In genomic region chr6:33694977-33695376, GRCh38 we compare ENCODE assay signal across 8 cellular contexts. TPM values are rescaled to one million over a fixed set of nuclear protein-coding genes. Genes with fewer than 3 reads are reported as not detected.
DNase-seq lines count a peak whose midpoint lies in the region; ATAC-seq and TF ChIP-seq lines count a peak whose summit lies in the region.
"Had no signal": no experiment of that assay in that cellular context is flagged by ENCODE, and none has a peak within 500 bp of the region (broad histone marks: within the 10 kb centered on the region; RNA-seq: fewer than 3 reads in every experiment).

No MANE protein-coding gene starts in this region.

- TF ChIP-seq POLR2A in gastrocnemius medialis (IDR thresholded peaks at IDR 0.05) = no peak

- H3K27me3 ChIP-seq in GM23248 (replicated peaks; ENCODE audit: insufficient read depth) = no peaks in the 10 kb centered on the region
- H3K27me3 ChIP-seq in SJCRH30 = no peaks in the 10 kb centered on the region
- no peaks in the 10 kb centered on the region for H3K27me3 ChIP-seq in gastrocnemius medialis

- H3K36me3 ChIP-seq in GM23248 (ENCODE audit: low read depth) (peaks cover 10% of the 10 kb centered on the region; the same call in 1 of the 2 replicates), SJCRH30 (peaks cover 5% of the 10 kb centered on the region; the same call in 1 of the 2 replicates), gastrocnemius medialis (peaks cover 0 to 9% of the 10 kb centered on the region in 2 donors)

- no peaks in the 10 kb centered on the region for H4K20me1 ChIP-seq in GM23248 (ENCODE audit: insufficient read depth)

- no peak for TF ChIP-seq CTCF in gastrocnemius medialis (IDR thresholded peaks at IDR 0.05 in 4 of 5, conservative IDR thresholded peaks at IDR 0.05 in 1 of 5)

- H3K4me1 ChIP-seq in GM23248 (ENCODE audit: insufficient read depth) (peaks cover 46% of the 10 kb centered on the region), SJCRH30 (peaks cover 60% of the 10 kb centered on the region), gastrocnemius medialis (peaks cover 61 to 74% of the 10 kb centered on the region in 2 donors)
- H3K4me1 ChIP-seq: HAP-1 had no signal

- no peak overlapping the region for H3K4me3 ChIP-seq in GM23248
- no peak overlapping the region for H3K4me3 ChIP-seq in SJCRH30
- H3K4me3 ChIP-seq in gastrocnemius medialis = no peak overlapping the region
- H3K4me3 ChIP-seq: HAP-1 had no signal

- intact Hi-C loops in gastrocnemius medialis (cut with DNase I; ENCODE audit: low total_unique reads) = no loop called here

- peaks cover 39% of the 10 kb centered on the region for H3F3A ChIP-seq in GM23248 (ENCODE audit: insufficient read depth)

- H2AFZ ChIP-seq in GM23248 = no peak overlapping the region

- no peaks in the 10 kb centered on the region for H3K9me3 ChIP-seq in GM23248 (ENCODE audit: low read depth)
- H3K9me3 ChIP-seq in SJCRH30 (replicated peaks) = no peaks in the 10 kb centered on the region
- H3K9me3 ChIP-seq in gastrocnemius medialis = no peaks in the 10 kb centered on the region
- H3K9me3 ChIP-seq: HAP-1 had no signal

- no peak for ATAC-seq in gastrocnemius medialis

- H3K4me2 ChIP-seq in GM23248 (ENCODE audit: unreplicated experiment) = peak overlapping the region; percentile 18

- no peak for DNase-seq in GM23248
- no peak for DNase-seq in SJCRH30
- DNase-seq in epithelial cell of prostate (ENCODE audit: low read depth, low spot score) = no peak
- no peak for DNase-seq in gastrocnemius medialis
- DNase-seq in stimulated activated CD4-positive, alpha-beta T cell treated with anti-CD3 and anti-CD28 coated beads, Interleukin-2, amount 100 ng/mL, for 24 hours = no peak
- no peak for DNase-seq in middle frontal gyrus (ENCODE audit: extremely low spot score, low spot score)
- DNase-seq in stimulated activated CD4-positive, alpha-beta T cell treated with anti-CD3 and anti-CD28 coated beads, Interleukin-2, amount 100 ng/mL, for 48 hours = no peak

- H3K9me2 ChIP-seq in GM23248 (ENCODE audit: insufficient read depth) = no peaks in the 10 kb centered on the region

- peak overlapping the region; percentile 82 for H3K9ac ChIP-seq in GM23248

- in situ Hi-C loops in GM23248 (cut with MboI) (no loop called here), gastrocnemius medialis (cut with MboI; ENCODE audit: low sequenced_read_pairs in 4 of 4) (no loop called here)

- no peaks in the 10 kb centered on the region for H3K79me2 ChIP-seq in GM23248 (ENCODE audit: insufficient read depth)

- WGBS in GM23248 (ENCODE audit: low coverage in 1 of 2, low lambda C conversion rate in 2 of 2, missing lambda C conversion rate in 2 of 2), 2 experiments = 26 to 31% methylated on average over 5 of the region's 5 CpGs

- H3K27ac ChIP-seq in GM23248 (peak overlapping the region; percentile 83), SJCRH30 (peak overlapping the region; percentile 87), epithelial cell of prostate (peak overlapping the region; percentile 88), gastrocnemius medialis (peak overlapping the region; percentile 46 to 82 (median 66))

RNA-seq across cellular contexts. Expression of gene UQCC2, which starts 16.5 kb away (rescaled TPM):
- 11.4 and 31.7 TPM in 2 replicates for total RNA-seq in GM23248 (2014; rRNA removed; shearing (Covaris generic))
- polyA plus RNA-seq in GM23248 (2016; fragmentation: Nextera tagmentation; extraction: Ambion mirVana) = 134 and 138 TPM in 2 replicates
- total RNA-seq in SJCRH30 (2014; rRNA removed; shearing (Covaris generic)) = 29.7 and 30.7 TPM in 2 replicates
- total RNA-seq in gastrocnemius medialis = 100 to 1,000 TPM in 1 of 4 donors, 10 to 100 TPM in 3; 50.7 to 101 (median 63.5) TPM

RNA-seq across cellular contexts. Expression of gene IP6K3, which starts 51.7 kb away (rescaled TPM):
- total RNA-seq in GM23248 (2014; rRNA removed; shearing (Covaris generic)) = not detected in 2 replicates
- 0.08 TPM in 1 of 2 replicates, not detected in the other for polyA plus RNA-seq in GM23248 (2016; fragmentation: Nextera tagmentation; extraction: Ambion mirVana)
- total RNA-seq in SJCRH30 (2014; rRNA removed; shearing (Covaris generic)) = 10.3 and 11.2 TPM in 2 replicates
- total RNA-seq in gastrocnemius medialis = 100 to 1,000 TPM; 287 to 570 (median 348) TPM

Comparison
In these comparisons a context has a peak if more than half of its experiments do, and no peak if none do; other contexts are left out.
1. RNA of gene IP6K3, which starts 51.7 kb away (total RNA-seq): 287 to 570 TPM in gastrocnemius medialis; 10.3 to 11.2 TPM in SJCRH30 and not detected in GM23248; every median in the first group is over 10 times any median in the second.
2. Peak in every context shown above with its lines, with median percentiles within 50 percentile points of each other: H3K27ac ChIP-seq.